ENCODE assay signal across 18 cellular contexts in the genomic region with DNA sequence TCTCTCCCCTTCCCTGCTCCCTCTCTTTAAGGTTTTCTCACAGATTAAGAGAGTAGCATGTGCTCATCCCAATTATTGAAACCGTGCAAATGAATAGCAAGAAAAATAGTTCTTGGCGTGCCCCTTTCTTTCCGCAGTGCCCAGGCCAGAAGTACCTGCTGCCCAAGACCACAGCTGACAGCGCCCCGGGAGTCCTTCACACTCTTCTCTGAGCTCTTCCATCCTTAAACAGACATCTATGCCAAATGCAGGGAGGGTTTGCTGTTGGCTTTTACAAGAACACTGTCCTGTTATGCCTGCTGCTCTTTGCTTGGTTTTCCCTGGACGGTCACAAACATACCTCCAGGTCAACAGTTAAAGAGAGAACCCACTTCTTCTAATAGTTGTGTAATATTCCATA.
"Had no signal": no experiment of that assay in that cellular context is flagged by ENCODE, and none has a peak within 500 bp of the region (broad histone marks: within the 10 kb centered on the region; RNA-seq: fewer than 3 reads in every experiment).

No MANE protein-coding gene starts in this region.

- ATAC-seq: natural killer cell; psoas muscle; right cardiac atrium; right lobe of liver; stimulated activated effector memory CD8-positive, alpha-beta T cell treated with anti-CD3 and anti-CD28 coated beads, Interleukin-12 subunit alpha, Interleukin-12 subunit beta, amount 100 ng/mL, for 72 hours; stimulated activated naive B cell treated with anti-CD40 and anti-IgM and Interleukin-4, amounts not matched to agents 10 μg/mL and 1 μg/mL and 100 μg/mL, for 72 hours had no signal

- DNase-seq: natural killer cell; occipital lobe; ovary; posterior cingulate gyrus; psoas muscle; right cardiac atrium; right lobe of liver; sigmoid colon; stimulated activated CD4-positive, alpha-beta T cell treated with anti-CD3 and anti-CD28 coated beads, Interleukin-15, amount 100 ng/mL, for 24 hours; stimulated activated CD4-positive, alpha-beta T cell treated with anti-CD3 and anti-CD28 coated beads, Interleukin-2, amount 100 ng/mL, for 24 hours; stimulated activated CD4-positive, alpha-beta T cell treated with anti-CD3 and anti-CD28 coated beads, Interleukin-2, amount 100 ng/mL, for 48 hours; stimulated activated CD4-positive, alpha-beta T cell treated with anti-CD3 and anti-CD28 coated beads, Interleukin-4, amount 100 ng/mL, for 24 hours; stimulated activated naive B cell treated with anti-CD40 and anti-IgM and Interleukin-4, amounts not matched to agents 10 μg/mL and 1 μg/mL and 100 μg/mL, for 72 hours; stimulated activated naive CD4-positive, alpha-beta T cell treated with Interleukin-2 at 50 U/mL for 16 hours; stomach; trophoblast cell; upper lobe of left lung had no signal
